8 cellular contexts compared by ENCODE assay signal in the genomic region with DNA sequence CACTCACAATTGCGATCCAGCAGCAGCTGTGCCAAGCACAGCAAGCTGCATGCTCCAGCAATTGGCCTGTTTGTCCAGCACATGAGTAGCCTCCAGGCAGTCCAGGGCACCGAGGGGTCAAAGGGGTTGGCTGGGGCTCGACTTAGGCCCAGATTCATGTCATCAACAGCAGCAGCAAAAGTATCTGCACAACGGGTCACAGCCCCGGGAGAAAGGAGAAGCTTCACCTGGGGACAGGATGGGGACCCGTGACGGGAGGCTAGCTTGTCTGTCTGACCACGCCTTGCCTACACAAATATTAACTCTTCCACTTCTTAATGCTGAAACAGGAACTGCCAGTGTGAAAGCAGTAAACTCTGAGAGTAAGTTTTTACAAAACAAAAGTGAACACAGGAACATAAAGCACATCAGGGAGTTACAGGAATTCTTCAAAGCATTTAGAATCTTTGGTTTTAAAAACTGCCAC.
A peak's percentile ranks its signal among the peaks of the same experiment; 100 is the strongest.
DNase-seq lines count a peak whose midpoint lies in the region; ATAC-seq and TF ChIP-seq lines count a peak whose summit lies in the region.

No MANE protein-coding gene starts in this region.

- no peaks in the 10 kb centered on the region for H3K27me3 ChIP-seq in mammary epithelial cell (ENCODE audit: insufficient read depth, low read length)

- H3K4me1 ChIP-seq in mammary epithelial cell (ENCODE audit: insufficient read depth, low read length), result peaks cover 24% of the 10 kb centered on the region

- H3K4me2 ChIP-seq in mammary epithelial cell (ENCODE audit: insufficient read depth, low read depth, low read length), result peak overlapping the region; percentile 56

- ATAC-seq in GM21360 (IDR thresholded peaks at IDR 0.05; ENCODE audit: unreplicated experiment), result peak; percentile 90
- peak; percentile 87 for ATAC-seq in HG03520 (IDR thresholded peaks at IDR 0.05; ENCODE audit: unreplicated experiment)
- peak; percentile 12 for ATAC-seq in stimulated activated naive CD8-positive, alpha-beta T cell treated with anti-CD3 and anti-CD28 coated beads, Interleukin-15, Interleukin-2, amounts not matched to agents 100 U/mL and 50 U/mL, for 24 hours

- H3K9ac ChIP-seq in mammary epithelial cell (ENCODE audit: insufficient read depth, low read length), result no peak overlapping the region

- peak overlapping the region; percentile 91 for H2AFZ ChIP-seq in mammary epithelial cell (ENCODE audit: low read depth, low read length)

- 11% methylated on average over 8 of the region's 8 CpGs for WGBS in mammary epithelial cell (ENCODE audit: low coverage, missing lambda C conversion rate)

- no peaks in the 10 kb centered on the region for H3K36me3 ChIP-seq in mammary epithelial cell (ENCODE audit: insufficient read depth, low read length)

- dilution Hi-C loops in mammary epithelial cell (cut with HindIII; ENCODE audit: low sequenced_read_pairs), result no loop called here

- no peak overlapping the region for H3K27ac ChIP-seq in mammary epithelial cell (ENCODE audit: insufficient read depth, low read depth, low read length)

- BruUV-seq in mammary epithelial cell (replicated peaks; lab: Mats Ljungman, UMichigan), result no TSS peak

- intact Hi-C loops in mammary epithelial cell (cut with micrococcal nuclease), result no loop called here

- H4K20me1 ChIP-seq in mammary epithelial cell (ENCODE audit: insufficient read depth, low read length), result no peaks in the 10 kb centered on the region

- H3K4me3 ChIP-seq in mammary epithelial cell (replicated peaks in 1 of 3; ENCODE audit: insufficient read depth in 1 of 3, low read depth in 2 of 3, low read length in 3 of 3), result no peak overlapping the region

- in situ Hi-C loops in mammary epithelial cell (cut with MboI; ENCODE audit: low sequenced_read_pairs in 2 of 2), result no loop called here

- DNase-seq in ELF-1 (ENCODE audit: low read depth, low spot score), result peak; percentile 53
- no peak for DNase-seq in mammary epithelial cell
- DNase-seq in stimulated activated naive CD8-positive, alpha-beta T cell treated with anti-CD3 and anti-CD28 coated beads, Interleukin-15, Interleukin-2, amounts not matched to agents 100 U/mL and 50 U/mL, for 24 hours, result no peak
- no peak for DNase-seq in AML-193 (lab: John Stamatoyannopoulos, UW)
- DNase-seq in dedifferentiated amniotic fluid mesenchymal stem cell (ENCODE audit: extremely low spot score), result no peak
- no peak for DNase-seq in activated gamma-delta T cell treated with Interleukin-2 at 50 U/mL for 16 hours

- H3K9me3 ChIP-seq in mammary epithelial cell (replicated peaks; ENCODE audit: insufficient read depth, low read length), result no peaks in the 10 kb centered on the region

- CTCF ChIA-PET in mammary epithelial cell (lab: Charles Lee; ENCODE audit: low non-redundant PET), result no interaction called here

- H3K79me2 ChIP-seq in mammary epithelial cell (ENCODE audit: insufficient read depth, low read length), result no peaks in the 10 kb centered on the region

- no peak for TF ChIP-seq CTCF in mammary epithelial cell (conservative IDR thresholded peaks at IDR 0.05 in 1 of 2, IDR thresholded peaks at IDR 0.05 in 1 of 2; ENCODE audit: extremely low read depth in 1 of 2, insufficient read depth in 1 of 2, low read depth in 1 of 2, low read length in 2 of 2)

Comparison
In these comparisons a context has a peak if more than half of its experiments do, and no peak if none do; other contexts are left out.
1. ATAC-seq: peak in every context shown above with its lines; median percentile 90 in GM21360; 87 in HG03520; 12 in stimulated activated naive CD8-positive, alpha-beta T cell treated with anti-CD3 and anti-CD28 coated beads, Interleukin-15, Interleukin-2, amounts not matched to agents 100 U/mL and 50 U/mL, for 24 hours.